In the genomic region with DNA sequence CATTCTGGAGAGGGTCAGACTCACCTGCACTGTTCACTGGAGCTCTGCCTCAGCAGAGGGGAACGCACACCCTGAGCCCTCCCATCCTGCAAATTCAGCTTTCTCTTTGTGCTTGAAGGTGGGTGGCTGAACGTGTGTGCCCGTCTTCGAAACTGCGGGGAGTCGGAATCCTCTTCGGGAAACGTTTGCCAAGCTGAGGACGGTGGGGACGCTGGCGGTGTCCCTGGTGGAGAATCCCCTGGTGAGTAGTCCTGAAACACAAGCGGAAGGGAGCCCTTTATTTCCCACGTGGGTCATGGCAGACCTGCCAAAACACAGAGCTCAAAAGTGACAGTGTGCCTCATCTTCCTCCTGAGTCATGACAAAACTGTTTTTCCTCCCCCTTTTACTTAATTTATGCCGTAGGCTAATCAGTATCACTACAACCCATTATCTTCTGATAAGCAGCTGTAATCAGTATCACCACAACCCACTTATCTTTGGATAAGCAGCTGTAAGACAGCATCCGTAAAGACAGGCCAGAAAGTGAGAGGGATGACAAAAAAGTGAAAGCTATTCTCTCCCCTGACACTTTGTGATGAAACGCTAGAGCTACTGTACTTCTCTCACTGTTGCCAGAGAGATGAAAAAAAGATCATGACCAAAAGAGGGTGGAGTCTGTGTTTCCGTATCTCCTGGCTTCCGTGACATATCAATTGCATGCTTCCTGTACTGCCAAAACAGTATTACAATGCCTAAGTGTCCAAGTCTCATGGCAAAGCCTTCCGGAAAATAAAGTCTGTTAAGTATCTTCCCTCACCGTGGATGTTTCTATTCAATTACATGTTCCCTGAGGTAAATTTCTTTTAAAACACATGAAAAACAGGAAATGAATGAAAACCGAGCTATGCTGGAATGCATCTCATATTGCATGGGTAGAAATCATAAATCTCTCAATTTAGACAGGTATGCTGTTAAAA, we compare ENCODE assay signal across 9 cellular contexts.
DNase-seq lines count a peak whose midpoint lies in the region; ATAC-seq and TF ChIP-seq lines count a peak whose summit lies in the region.
"Had no signal": no experiment of that assay in that cellular context is flagged by ENCODE, and none has a peak within 500 bp of the region (broad histone marks: within the 10 kb centered on the region; RNA-seq: fewer than 3 reads in every experiment).

No MANE protein-coding gene starts in this region.

- H3K36me3 Mint-ChIP-seq in T-helper 2 cell treated with Interferon-gamma antibody and Interleukin-4, amounts not matched to agents 5 μg/mL and 100 μg/mL, for 36 hours (ENCODE audit: low read depth), result peaks cover 11% of the 10 kb centered on the region

- peak overlapping the region; percentile 99 for H3K27ac Mint-ChIP-seq in T-helper 2 cell treated with Interferon-gamma antibody and Interleukin-4, amounts not matched to agents 5 μg/mL and 100 μg/mL, for 36 hours

- in situ Hi-C loops in ACHN (cut with HindIII; ENCODE audit: low pct_ligation_motif_present, low pct_unique_long_range_greater_than_20kb, low sequenced_read_pairs), result no loop called here

- no peaks in the 10 kb centered on the region for H3K9me3 Mint-ChIP-seq in T-helper 2 cell treated with Interferon-gamma antibody and Interleukin-4, amounts not matched to agents 5 μg/mL and 100 μg/mL, for 36 hours

- TF ChIP-seq CTCF in cardiac fibroblast (IDR thresholded peaks at IDR 0.05; ENCODE audit: low read depth, low read length), result no peak
- TF ChIP-seq CTCF in omental fat pad (IDR thresholded peaks at IDR 0.05), result no peak

- DNase-seq in T-helper 2 cell treated with Interferon-gamma antibody and Interleukin-4, amounts not matched to agents 5 μg/mL and 100 μg/mL, for 36 hours (ENCODE audit: low spot score), result peak; percentile 74
- peak; percentile 66 to 79 for DNase-seq in cardiac fibroblast (ENCODE audit: low read depth in 2 of 2)
- no peak for DNase-seq in omental fat pad (ENCODE audit: low spot score)
- no peak for DNase-seq in ACHN
- DNase-seq in ecto neural progenitor cell (ENCODE audit: low spot score), result no peak
- DNase-seq in head of caudate nucleus, result no peak

- H3K27me3 Mint-ChIP-seq in T-helper 2 cell treated with Interferon-gamma antibody and Interleukin-4, amounts not matched to agents 5 μg/mL and 100 μg/mL, for 36 hours (ENCODE audit: low read depth), result no peaks in the 10 kb centered on the region

- peak overlapping the region; percentile 91 for H3K4me3 Mint-ChIP-seq in T-helper 2 cell treated with Interferon-gamma antibody and Interleukin-4, amounts not matched to agents 5 μg/mL and 100 μg/mL, for 36 hours

- peaks cover 51% of the 10 kb centered on the region for H3K4me1 Mint-ChIP-seq in T-helper 2 cell treated with Interferon-gamma antibody and Interleukin-4, amounts not matched to agents 5 μg/mL and 100 μg/mL, for 36 hours (ENCODE audit: low read depth)

- intact Hi-C loops in head of caudate nucleus (cut with DNase I), result no loop called here

- peak; percentile 95 for ATAC-seq in GM18858 (IDR thresholded peaks at IDR 0.05; ENCODE audit: unreplicated experiment)
- peak; percentile 96 for ATAC-seq in HG02938 (IDR thresholded peaks at IDR 0.05; ENCODE audit: unreplicated experiment)
- ATAC-seq in omental fat pad (ENCODE audit: low FRiP score), result peak; percentile 49

- peak overlapping the region; percentile 4 to 16 for H3K4me3 ChIP-seq in cardiac fibroblast (replicated peaks in 1 of 2; ENCODE audit: low read depth in 2 of 2, low read length in 2 of 2)
- H3K4me3 ChIP-seq: SJSA1 had no signal

Comparison
In these comparisons a context has a peak if more than half of its experiments do, and no peak if none do; other contexts are left out.
1. DNase-seq: peak in T-helper 2 cell treated with Interferon-gamma antibody and Interleukin-4, amounts not matched to agents 5 μg/mL and 100 μg/mL, for 36 hours (single experiment) and cardiac fibroblast (2 of 2); none in omental fat pad (single experiment), ACHN (single experiment), ecto neural progenitor cell (single experiment) and head of caudate nucleus (0 of 42).
2. Peak in every context shown above with its lines, with median percentiles within 50 percentile points of each other: ATAC-seq.